In the genomic region with DNA sequence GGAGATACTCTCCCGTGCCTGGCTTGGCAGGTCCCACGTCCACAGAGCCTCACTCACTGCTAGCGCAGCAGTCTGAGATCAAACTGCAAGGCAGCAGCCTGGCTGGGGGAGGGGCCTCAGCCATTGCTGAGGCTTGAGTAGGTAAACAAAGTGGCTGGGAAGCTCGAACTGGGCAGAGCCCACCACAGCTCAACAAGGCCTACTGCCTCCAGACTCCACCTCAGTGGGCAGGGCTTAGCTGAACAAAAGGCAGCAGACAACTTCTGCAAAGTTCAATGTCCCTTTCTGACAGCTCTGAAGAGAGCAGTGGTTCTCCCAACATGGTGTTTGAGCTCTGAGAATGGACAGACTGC, we compare ENCODE assay signal across 1 cellular context.
TF ChIP-seq lines count a peak whose summit lies in the region.
"Not testable (repeated sequence)": the region's sequence is repeated elsewhere in the genome, so short reads cannot be mapped to it uniquely, and the experiment has no call there.

No MANE protein-coding gene starts in this region.

TF ChIP-seq in HepG2, 621 proteins besides CTCF, POLR2A, EP300 and RAD21 (continues in another document):
- not testable (repeated sequence) for TF ChIP-seq GABPA (IDR thresholded peaks at IDR 0.05; ENCODE audit: low read depth, low read length); SOX13 (IDR thresholded peaks at IDR 0.05); FOXA1 (IDR thresholded peaks at IDR 0.05); NONO (IDR thresholded peaks at IDR 0.05); HNF4G (CRISPR knock-in tag; IDR thresholded peaks at IDR 0.05; ENCODE audit: borderline replicate concordance, low read depth); SOX6 (IDR thresholded peaks at IDR 0.05)
- TF ChIP-seq GABPA (CRISPR knock-in tag; IDR thresholded peaks at IDR 0.05; ENCODE audit: low read depth): peak; percentile 26; the same call in 1 of the 2 replicates
- TF ChIP-seq, protein P1, sequence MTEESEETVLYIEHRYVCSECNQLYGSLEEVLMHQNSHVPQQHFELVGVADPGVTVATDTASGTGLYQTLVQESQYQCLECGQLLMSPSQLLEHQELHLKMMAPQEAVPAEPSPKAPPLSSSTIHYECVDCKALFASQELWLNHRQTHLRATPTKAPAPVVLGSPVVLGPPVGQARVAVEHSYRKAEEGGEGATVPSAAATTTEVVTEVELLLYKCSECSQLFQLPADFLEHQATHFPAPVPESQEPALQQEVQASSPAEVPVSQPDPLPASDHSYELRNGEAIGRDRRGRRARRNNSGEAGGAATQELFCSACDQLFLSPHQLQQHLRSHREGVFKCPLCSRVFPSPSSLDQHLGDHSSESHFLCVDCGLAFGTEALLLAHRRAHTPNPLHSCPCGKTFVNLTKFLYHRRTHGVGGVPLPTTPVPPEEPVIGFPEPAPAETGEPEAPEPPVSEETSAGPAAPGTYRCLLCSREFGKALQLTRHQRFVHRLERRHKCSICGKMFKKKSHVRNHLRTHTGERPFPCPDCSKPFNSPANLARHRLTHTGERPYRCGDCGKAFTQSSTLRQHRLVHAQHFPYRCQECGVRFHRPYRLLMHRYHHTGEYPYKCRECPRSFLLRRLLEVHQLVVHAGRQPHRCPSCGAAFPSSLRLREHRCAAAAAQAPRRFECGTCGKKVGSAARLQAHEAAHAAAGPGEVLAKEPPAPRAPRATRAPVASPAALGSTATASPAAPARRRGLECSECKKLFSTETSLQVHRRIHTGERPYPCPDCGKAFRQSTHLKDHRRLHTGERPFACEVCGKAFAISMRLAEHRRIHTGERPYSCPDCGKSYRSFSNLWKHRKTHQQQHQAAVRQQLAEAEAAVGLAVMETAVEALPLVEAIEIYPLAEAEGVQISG (CRISPR knock-in tag; IDR thresholded peaks at IDR 0.05): peak; percentile 29; the same call in 1 of the 2 replicates
- TF ChIP-seq PAXIP1 (CRISPR knock-in tag; conservative IDR thresholded peaks at IDR 0.05): peak; percentile 52
- TF ChIP-seq SOX13 (CRISPR knock-in tag; conservative IDR thresholded peaks at IDR 0.05 in 1 of 2, IDR thresholded peaks at IDR 0.05 in 1 of 2): peak in 1 of 2 experiments; percentile 44; a peak in 1 of 4 replicates
- peak; percentile 71; the same call in 1 of the 2 replicates for TF ChIP-seq ZNF292 (CRISPR knock-in tag; IDR thresholded peaks at IDR 0.05; ENCODE audit: borderline replicate concordance, low read depth)
- TF ChIP-seq ZMYM4 (CRISPR knock-in tag; IDR thresholded peaks at IDR 0.05): peak; percentile 83
- peak; percentile 72 for TF ChIP-seq DRAP1 (CRISPR knock-in tag; IDR thresholded peaks at IDR 0.05)
- TF ChIP-seq, protein P2, sequence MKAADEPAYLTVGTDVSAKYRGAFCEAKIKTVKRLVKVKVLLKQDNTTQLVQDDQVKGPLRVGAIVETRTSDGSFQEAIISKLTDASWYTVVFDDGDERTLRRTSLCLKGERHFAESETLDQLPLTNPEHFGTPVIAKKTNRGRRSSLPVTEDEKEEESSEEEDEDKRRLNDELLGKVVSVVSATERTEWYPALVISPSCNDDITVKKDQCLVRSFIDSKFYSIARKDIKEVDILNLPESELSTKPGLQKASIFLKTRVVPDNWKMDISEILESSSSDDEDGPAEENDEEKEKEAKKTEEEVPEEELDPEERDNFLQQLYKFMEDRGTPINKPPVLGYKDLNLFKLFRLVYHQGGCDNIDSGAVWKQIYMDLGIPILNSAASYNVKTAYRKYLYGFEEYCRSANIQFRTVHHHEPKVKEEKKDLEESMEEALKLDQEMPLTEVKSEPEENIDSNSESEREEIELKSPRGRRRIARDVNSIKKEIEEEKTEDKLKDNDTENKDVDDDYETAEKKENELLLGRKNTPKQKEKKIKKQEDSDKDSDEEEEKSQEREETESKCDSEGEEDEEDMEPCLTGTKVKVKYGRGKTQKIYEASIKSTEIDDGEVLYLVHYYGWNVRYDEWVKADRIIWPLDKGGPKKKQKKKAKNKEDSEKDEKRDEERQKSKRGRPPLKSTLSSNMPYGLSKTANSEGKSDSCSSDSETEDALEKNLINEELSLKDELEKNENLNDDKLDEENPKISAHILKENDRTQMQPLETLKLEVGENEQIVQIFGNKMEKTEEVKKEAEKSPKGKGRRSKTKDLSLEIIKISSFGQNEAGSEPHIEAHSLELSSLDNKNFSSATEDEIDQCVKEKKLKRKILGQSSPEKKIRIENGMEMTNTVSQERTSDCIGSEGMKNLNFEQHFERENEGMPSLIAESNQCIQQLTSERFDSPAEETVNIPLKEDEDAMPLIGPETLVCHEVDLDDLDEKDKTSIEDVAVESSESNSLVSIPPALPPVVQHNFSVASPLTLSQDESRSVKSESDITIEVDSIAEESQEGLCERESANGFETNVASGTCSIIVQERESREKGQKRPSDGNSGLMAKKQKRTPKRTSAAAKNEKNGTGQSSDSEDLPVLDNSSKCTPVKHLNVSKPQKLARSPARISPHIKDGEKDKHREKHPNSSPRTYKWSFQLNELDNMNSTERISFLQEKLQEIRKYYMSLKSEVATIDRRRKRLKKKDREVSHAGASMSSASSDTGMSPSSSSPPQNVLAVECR (CRISPR knock-in tag; IDR thresholded peaks at IDR 0.05; ENCODE audit: borderline replicate concordance): peak; percentile 24; the same call in 1 of the 2 replicates
- peak; percentile 64 for TF ChIP-seq FOXA3 (CRISPR knock-in tag; IDR thresholded peaks at IDR 0.05)
- peak; percentile 37 for TF ChIP-seq RXRA (CRISPR knock-in tag; IDR thresholded peaks at IDR 0.05)
- peak; percentile 34; the same call in 1 of the 2 replicates for TF ChIP-seq SOX5 (CRISPR knock-in tag; IDR thresholded peaks at IDR 0.05; ENCODE audit: borderline replicate concordance)
- peak; percentile 39; the same call in 1 of the 2 replicates for TF ChIP-seq SP5 (CRISPR knock-in tag; IDR thresholded peaks at IDR 0.05; ENCODE audit: borderline replicate concordance, low read depth)
- TF ChIP-seq SAP130 (CRISPR knock-in tag; IDR thresholded peaks at IDR 0.05; ENCODE audit: low read depth): peak; percentile 20; the same call in 1 of the 2 replicates
- TF ChIP-seq, protein P3, sequence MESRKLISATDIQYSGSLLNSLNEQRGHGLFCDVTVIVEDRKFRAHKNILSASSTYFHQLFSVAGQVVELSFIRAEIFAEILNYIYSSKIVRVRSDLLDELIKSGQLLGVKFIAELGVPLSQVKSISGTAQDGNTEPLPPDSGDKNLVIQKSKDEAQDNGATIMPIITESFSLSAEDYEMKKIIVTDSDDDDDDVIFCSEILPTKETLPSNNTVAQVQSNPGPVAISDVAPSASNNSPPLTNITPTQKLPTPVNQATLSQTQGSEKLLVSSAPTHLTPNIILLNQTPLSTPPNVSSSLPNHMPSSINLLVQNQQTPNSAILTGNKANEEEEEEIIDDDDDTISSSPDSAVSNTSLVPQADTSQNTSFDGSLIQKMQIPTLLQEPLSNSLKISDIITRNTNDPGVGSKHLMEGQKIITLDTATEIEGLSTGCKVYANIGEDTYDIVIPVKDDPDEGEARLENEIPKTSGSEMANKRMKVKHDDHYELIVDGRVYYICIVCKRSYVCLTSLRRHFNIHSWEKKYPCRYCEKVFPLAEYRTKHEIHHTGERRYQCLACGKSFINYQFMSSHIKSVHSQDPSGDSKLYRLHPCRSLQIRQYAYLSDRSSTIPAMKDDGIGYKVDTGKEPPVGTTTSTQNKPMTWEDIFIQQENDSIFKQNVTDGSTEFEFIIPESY (CRISPR knock-in tag; IDR thresholded peaks at IDR 0.05): peak; percentile 11; the same call in 1 of the 2 replicates
- TF ChIP-seq, protein P4, sequence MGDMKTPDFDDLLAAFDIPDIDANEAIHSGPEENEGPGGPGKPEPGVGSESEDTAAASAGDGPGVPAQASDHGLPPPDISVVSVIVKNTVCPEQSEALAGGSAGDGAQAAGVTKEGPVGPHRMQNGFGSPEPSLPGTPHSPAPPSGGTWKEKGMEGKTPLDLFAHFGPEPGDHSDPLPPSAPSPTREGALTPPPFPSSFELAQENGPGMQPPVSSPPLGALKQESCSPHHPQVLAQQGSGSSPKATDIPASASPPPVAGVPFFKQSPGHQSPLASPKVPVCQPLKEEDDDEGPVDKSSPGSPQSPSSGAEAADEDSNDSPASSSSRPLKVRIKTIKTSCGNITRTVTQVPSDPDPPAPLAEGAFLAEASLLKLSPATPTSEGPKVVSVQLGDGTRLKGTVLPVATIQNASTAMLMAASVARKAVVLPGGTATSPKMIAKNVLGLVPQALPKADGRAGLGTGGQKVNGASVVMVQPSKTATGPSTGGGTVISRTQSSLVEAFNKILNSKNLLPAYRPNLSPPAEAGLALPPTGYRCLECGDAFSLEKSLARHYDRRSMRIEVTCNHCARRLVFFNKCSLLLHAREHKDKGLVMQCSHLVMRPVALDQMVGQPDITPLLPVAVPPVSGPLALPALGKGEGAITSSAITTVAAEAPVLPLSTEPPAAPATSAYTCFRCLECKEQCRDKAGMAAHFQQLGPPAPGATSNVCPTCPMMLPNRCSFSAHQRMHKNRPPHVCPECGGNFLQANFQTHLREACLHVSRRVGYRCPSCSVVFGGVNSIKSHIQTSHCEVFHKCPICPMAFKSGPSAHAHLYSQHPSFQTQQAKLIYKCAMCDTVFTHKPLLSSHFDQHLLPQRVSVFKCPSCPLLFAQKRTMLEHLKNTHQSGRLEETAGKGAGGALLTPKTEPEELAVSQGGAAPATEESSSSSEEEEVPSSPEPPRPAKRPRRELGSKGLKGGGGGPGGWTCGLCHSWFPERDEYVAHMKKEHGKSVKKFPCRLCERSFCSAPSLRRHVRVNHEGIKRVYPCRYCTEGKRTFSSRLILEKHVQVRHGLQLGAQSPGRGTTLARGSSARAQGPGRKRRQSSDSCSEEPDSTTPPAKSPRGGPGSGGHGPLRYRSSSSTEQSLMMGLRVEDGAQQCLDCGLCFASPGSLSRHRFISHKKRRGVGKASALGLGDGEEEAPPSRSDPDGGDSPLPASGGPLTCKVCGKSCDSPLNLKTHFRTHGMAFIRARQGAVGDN (CRISPR knock-in tag; IDR thresholded peaks at IDR 0.05): peak; percentile 71
- TF ChIP-seq FOXA1 (CRISPR knock-in tag; IDR thresholded peaks at IDR 0.05): peak; percentile 64
- TF ChIP-seq JUN (CRISPR knock-in tag; IDR thresholded peaks at IDR 0.05): 0 out of 2 replicates have a peak, but pooled peaks have one; percentile 29
- TF ChIP-seq NONO (CRISPR knock-in tag; conservative IDR thresholded peaks at IDR 0.05): 0 out of 2 replicates have a peak, but pooled peaks have one; percentile 44
- peak; percentile 17 for TF ChIP-seq YY1 (IDR thresholded peaks at IDR 0.05; ENCODE audit: insufficient read depth, insufficient replicate concordance, low read depth, low read length)
- TF ChIP-seq HNF4G (IDR thresholded peaks at IDR 0.05; ENCODE audit: borderline replicate concordance, low read depth, low read length): 0 out of 2 replicates have a peak, but pooled peaks have one; percentile 17
- TF ChIP-seq POGZ (CRISPR knock-in tag; IDR thresholded peaks at IDR 0.05): peak; percentile 13; the same call in 1 of the 2 replicates
- TF ChIP-seq HOXA3 (CRISPR knock-in tag; IDR thresholded peaks at IDR 0.05): peak; percentile 57; the same call in 1 of the 2 replicates
- peak; percentile 58 for TF ChIP-seq SOX6 (CRISPR knock-in tag; IDR thresholded peaks at IDR 0.05)
- peak; percentile 57; the same call in 1 of the 2 replicates for TF ChIP-seq ZFX (CRISPR knock-in tag; IDR thresholded peaks at IDR 0.05; ENCODE audit: low read depth)
- TF ChIP-seq ARID5B (CRISPR knock-in tag; IDR thresholded peaks at IDR 0.05): peak; percentile 42; the same call in 1 of the 2 replicates
